In the genomic region with DNA sequence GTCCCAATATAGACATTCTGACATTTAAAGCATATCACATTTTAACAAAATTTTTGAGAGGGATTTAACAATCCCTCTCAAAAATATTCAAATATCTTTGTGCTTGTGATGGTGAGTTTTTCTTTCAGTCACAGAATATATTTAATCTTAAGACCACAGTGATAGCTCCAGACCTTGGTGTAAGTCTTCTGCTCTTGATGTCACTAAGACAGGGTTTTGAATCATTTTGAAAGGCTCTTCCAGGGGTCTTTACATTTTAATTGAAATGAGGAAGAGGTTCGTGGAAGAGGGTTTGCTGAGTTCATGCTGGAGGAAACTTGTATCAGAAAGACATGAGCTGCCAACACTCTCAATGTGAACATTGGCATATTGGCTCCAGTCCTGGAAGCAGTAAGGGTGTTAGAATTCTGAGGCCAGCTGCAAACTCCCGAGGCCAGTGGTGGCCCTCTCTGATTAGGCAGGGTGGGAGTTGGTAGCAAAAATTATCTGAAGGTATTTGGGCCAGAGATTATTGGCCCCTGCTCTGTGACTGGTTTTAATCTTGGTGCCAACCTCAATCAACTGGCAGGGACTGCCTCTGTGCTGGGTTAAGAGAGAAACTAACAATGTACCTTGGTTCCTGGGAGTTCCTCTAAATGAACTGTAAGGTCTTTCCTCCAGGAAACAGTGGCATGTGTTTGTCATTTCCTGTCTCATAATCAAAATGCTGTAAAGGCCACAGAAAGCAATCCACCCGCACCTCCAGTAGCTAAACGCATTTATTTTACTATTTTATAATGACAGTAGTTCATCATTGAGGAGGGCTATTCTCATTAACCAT, we compare ENCODE assay signal across 1 cellular context.
TF ChIP-seq lines count a peak whose summit lies in the region.

No MANE protein-coding gene starts in this region.

TF ChIP-seq in GM23338, 12 proteins besides CTCF, POLR2A, EP300 and RAD21 (continued from another document):
- TF ChIP-seq CREB1 (CRISPR knock-in tag; IDR thresholded peaks at IDR 0.05; ENCODE audit: low read depth) (no peak), EZH2 (IDR thresholded peaks at IDR 0.05; ENCODE audit: low read depth, unreplicated experiment) (no peak), ZNF114 (CRISPR knock-in tag; IDR thresholded peaks at IDR 0.05) (no peak), NANOG (IDR thresholded peaks at IDR 0.05; ENCODE audit: borderline replicate concordance) (no peak), JUNB (IDR thresholded peaks at IDR 0.05; ENCODE audit: unreplicated experiment) (no peak)
TF ChIP-seq in GM23338: peak in this region for 0.
